8 cellular contexts compared by ENCODE assay signal in genomic region chr1:110542730-110543129, GRCh38. TPM values are rescaled to one million over a fixed set of nuclear protein-coding genes. Genes with fewer than 3 reads are reported as not detected.
DNase-seq lines count a peak whose midpoint lies in the region; FAIRE-seq and TF ChIP-seq lines count a peak whose summit lies in the region.

No MANE protein-coding gene starts in this region.

- H3K9ac ChIP-seq in kidney (ENCODE audit: low read length in 2 of 2): no peak overlapping the region

- no peaks in the 10 kb centered on the region for H3K27me3 ChIP-seq in vagina

- no peak overlapping the region for H3K4me3 ChIP-seq in vagina
- H3K4me3 ChIP-seq in kidney (ENCODE audit: low read length in 2 of 2): no peak overlapping the region

- H3K9me3 ChIP-seq in vagina (no peaks in the 10 kb centered on the region), kidney (ENCODE audit: control insufficient read depth in 1 of 2, low read length in 2 of 2) (no peaks in the 10 kb centered on the region)

- H3K36me3 ChIP-seq in vagina: no peaks in the 10 kb centered on the region
- H3K36me3 ChIP-seq in kidney (ENCODE audit: control insufficient read depth in 1 of 2, insufficient read depth in 2 of 2, low read length in 2 of 2): no peaks in the 10 kb centered on the region

- TF ChIP-seq POLR2A in vagina (IDR thresholded peaks at IDR 0.05): no peak

- TF ChIP-seq CTCF in vagina (IDR thresholded peaks at IDR 0.05) (no peak), kidney (IDR thresholded peaks at IDR 0.05; ENCODE audit: borderline replicate concordance, extremely low read depth, insufficient read depth) (no peak)

- no peaks in the 10 kb centered on the region for H3K4me1 ChIP-seq in vagina
- no peaks in the 10 kb centered on the region for H3K4me1 ChIP-seq in kidney (ENCODE audit: control insufficient read depth in 1 of 2, insufficient read depth in 1 of 2, low read depth in 1 of 2, low read length in 2 of 2)

- FAIRE-seq in kidney (lab: Jason Lieb, UNC): no peak

- intact Hi-C loops in vagina (cut with DNase I): no loop called here
- intact Hi-C loops in kidney (cut with DNase I): no loop called here

- DNase-seq in ELR (ENCODE audit: low read depth): peak; percentile 45
- peak; percentile 16 to 49 for DNase-seq in Kasumi-1 (lab: John Stamatoyannopoulos, UW)
- peak; percentile 56 for DNase-seq in amniotic epithelial cell (ENCODE audit: low read depth)
- peak; percentile 55 for DNase-seq in iris pigment epithelial cell (ENCODE audit: low read depth)
- no peak for DNase-seq in vagina (ENCODE audit: extremely low spot score in 2 of 2)
- DNase-seq in kidney: no peak
- DNase-seq in NCI-H510A (lab: John Stamatoyannopoulos, UW): no peak
- DNase-seq in T-helper 1 cell: no peak

- H3K27ac ChIP-seq in vagina (no peak overlapping the region), kidney (ENCODE audit: low read depth in 2 of 2, low read length in 2 of 2) (no peak overlapping the region)

RNA-seq across cellular contexts. Expression of gene KCNA10, which starts 23.8 kb away (rescaled TPM):
- total RNA-seq in vagina: not detected
- total RNA-seq in kidney: not detected
- polyA plus RNA-seq in kidney (ENCODE audit: insufficient read depth, low read depth, low replicate concordance): not detected

Comparison
In these comparisons a context has a peak if more than half of its experiments do, and no peak if none do; other contexts are left out.
1. DNase-seq: peak in ELR (single experiment), Kasumi-1 (2 of 2), amniotic epithelial cell (single experiment) and iris pigment epithelial cell (single experiment); none in vagina (0 of 2), kidney (single experiment), NCI-H510A (single experiment) and T-helper 1 cell (0 of 5).